24 cellular contexts compared by ENCODE assay signal in the genomic region with DNA sequence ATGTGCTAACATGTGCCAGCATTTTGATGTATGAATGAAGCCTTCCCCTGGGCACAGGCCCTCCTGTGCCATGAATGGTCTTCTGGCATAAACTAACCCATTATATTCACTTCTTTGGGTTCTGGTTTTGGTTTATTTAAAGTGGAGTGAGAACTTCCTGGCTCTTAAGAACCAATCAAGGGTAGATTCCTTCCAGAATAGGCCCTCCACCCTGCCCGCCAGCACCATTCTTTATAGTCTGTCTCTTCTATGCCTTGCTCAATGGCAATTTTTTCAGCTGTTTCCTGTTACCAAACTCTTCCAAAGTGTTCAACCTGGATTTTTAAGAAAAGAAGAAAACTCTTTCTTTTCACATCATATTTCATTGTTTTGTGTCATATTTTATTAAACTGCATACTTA.
"Had no signal": no experiment of that assay in that cellular context is flagged by ENCODE, and none has a peak within 500 bp of the region (broad histone marks: within the 10 kb centered on the region; RNA-seq: fewer than 3 reads in every experiment).

No MANE protein-coding gene starts in this region.

- H3K4me3 Mint-ChIP-seq: activated CD4-positive, alpha-beta memory T cell treated with anti-CD3 and anti-CD28 coated beads for 36 hours; activated naive CD4-positive, alpha-beta T cell treated with anti-CD3 and anti-CD28 coated beads for 36 hours; neural crest cell; stimulated activated memory B cell treated with anti-CD40 and anti-IgM and Interleukin-4, amounts not matched to agents 10 μg/mL and 1 μg/mL and 100 μg/mL, for 72 hours; T-helper 17 cell had no signal

- ATAC-seq: sciatic nerve, T-helper 17 cell had no signal

- H3K4me3 ChIP-seq: smooth muscle cell, stomach, suprapubic skin had no signal

- H3K4me1 Mint-ChIP-seq: neural crest cell had no signal

- DNase-seq: activated CD4-positive, alpha-beta memory T cell treated with anti-CD3 and anti-CD28 coated beads for 36 hours; activated CD4-positive, alpha-beta T cell treated with anti-CD3 and anti-CD28 coated beads for 48 hours; activated CD4-positive, CD25-positive, alpha-beta regulatory T cell; activated naive CD4-positive, alpha-beta T cell treated with anti-CD3 and anti-CD28 coated beads for 36 hours; activated naive CD8-positive, alpha-beta T cell treated with anti-CD3 and anti-CD28 coated beads, Interleukin-2, amount 10 ng/mL, durations not matched to agents 7 days and 5 days; activated T-cell treated with anti-CD3 and anti-CD28 coated beads, Interleukin-2, amount 50 U/mL, for 48 hours; amniotic stem cell; cerebellar nuclear complex; cortex of kidney; erythroblast; foreskin melanocyte; kidney glomerular epithelial cell; midbrain; occipital lobe; posterior cingulate gyrus; stimulated activated CD4-positive, alpha-beta T cell treated with anti-CD3 and anti-CD28 coated beads, Interleukin-15, amount 100 ng/mL, for 24 hours; stomach; SW 1271; T-helper 17 cell had no signal

- H3K36me3 ChIP-seq: stomach, suprapubic skin had no signal

- H3K9me3 ChIP-seq: stomach, suprapubic skin had no signal

- H3K36me3 Mint-ChIP-seq: activated CD4-positive, alpha-beta memory T cell treated with anti-CD3 and anti-CD28 coated beads for 36 hours; activated naive CD8-positive, alpha-beta T cell treated with anti-CD3 and anti-CD28 coated beads, Interleukin-2, amount 10 ng/mL, durations not matched to agents 7 days and 5 days; stimulated activated memory B cell treated with anti-CD40 and anti-IgM and Interleukin-4, amounts not matched to agents 10 μg/mL and 1 μg/mL and 100 μg/mL, for 72 hours had no signal

- H3K9me3 Mint-ChIP-seq: activated CD4-positive, alpha-beta memory T cell treated with anti-CD3 and anti-CD28 coated beads for 36 hours; activated naive CD4-positive, alpha-beta T cell treated with anti-CD3 and anti-CD28 coated beads for 36 hours; activated naive CD8-positive, alpha-beta T cell treated with anti-CD3 and anti-CD28 coated beads, Interleukin-2, amount 10 ng/mL, durations not matched to agents 7 days and 5 days; neural crest cell; stimulated activated memory B cell treated with anti-CD40 and anti-IgM and Interleukin-4, amounts not matched to agents 10 μg/mL and 1 μg/mL and 100 μg/mL, for 72 hours had no signal

- H3K27me3 ChIP-seq: stomach had no signal

- H3K27ac Mint-ChIP-seq: activated CD4-positive, alpha-beta memory T cell treated with anti-CD3 and anti-CD28 coated beads for 36 hours; activated naive CD4-positive, alpha-beta T cell treated with anti-CD3 and anti-CD28 coated beads for 36 hours; activated naive CD8-positive, alpha-beta T cell treated with anti-CD3 and anti-CD28 coated beads, Interleukin-2, amount 10 ng/mL, durations not matched to agents 7 days and 5 days; stimulated activated memory B cell treated with anti-CD40 and anti-IgM and Interleukin-4, amounts not matched to agents 10 μg/mL and 1 μg/mL and 100 μg/mL, for 72 hours had no signal

- H3K27ac ChIP-seq: suprapubic skin had no signal
